2 cellular contexts compared by ENCODE assay signal in the genomic region with DNA sequence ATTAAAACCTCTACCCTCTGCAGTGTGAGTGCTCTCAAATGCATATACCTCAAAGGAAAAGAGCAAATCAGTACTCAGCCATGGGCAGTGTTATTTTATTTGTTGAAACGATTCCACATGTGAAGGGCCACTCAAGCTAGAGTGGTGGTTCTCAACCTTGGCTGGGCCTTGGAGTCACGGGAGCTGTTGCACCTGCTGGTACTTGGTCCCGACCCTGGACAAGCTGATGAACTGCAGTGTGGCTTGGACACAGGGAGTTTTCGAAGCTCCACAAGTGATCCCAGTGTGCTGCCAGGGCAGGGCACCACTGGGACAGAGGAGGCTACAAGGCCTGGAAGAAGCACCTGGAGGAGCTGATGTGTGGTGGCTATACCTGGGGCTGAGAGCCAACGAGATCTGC.
TF ChIP-seq lines count a peak whose summit lies in the region.

No MANE protein-coding gene starts in this region.

TF ChIP-seq in liver, 16 proteins besides CTCF, POLR2A, EP300 and RAD21:
- TF ChIP-seq YY1 (IDR thresholded peaks at IDR 0.05) = no peak
- TF ChIP-seq, protein P1, sequence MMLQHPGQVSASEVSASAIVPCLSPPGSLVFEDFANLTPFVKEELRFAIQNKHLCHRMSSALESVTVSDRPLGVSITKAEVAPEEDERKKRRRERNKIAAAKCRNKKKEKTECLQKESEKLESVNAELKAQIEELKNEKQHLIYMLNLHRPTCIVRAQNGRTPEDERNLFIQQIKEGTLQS (IDR thresholded peaks at IDR 0.05) = no peak
- TF ChIP-seq EGR1 (IDR thresholded peaks at IDR 0.05; ENCODE audit: low read depth in 2 of 2) = no peak
- no peak for TF ChIP-seq GABPA (IDR thresholded peaks at IDR 0.05 in 1 of 2, conservative IDR thresholded peaks at IDR 0.05 in 1 of 2)
- TF ChIP-seq, protein P2, sequence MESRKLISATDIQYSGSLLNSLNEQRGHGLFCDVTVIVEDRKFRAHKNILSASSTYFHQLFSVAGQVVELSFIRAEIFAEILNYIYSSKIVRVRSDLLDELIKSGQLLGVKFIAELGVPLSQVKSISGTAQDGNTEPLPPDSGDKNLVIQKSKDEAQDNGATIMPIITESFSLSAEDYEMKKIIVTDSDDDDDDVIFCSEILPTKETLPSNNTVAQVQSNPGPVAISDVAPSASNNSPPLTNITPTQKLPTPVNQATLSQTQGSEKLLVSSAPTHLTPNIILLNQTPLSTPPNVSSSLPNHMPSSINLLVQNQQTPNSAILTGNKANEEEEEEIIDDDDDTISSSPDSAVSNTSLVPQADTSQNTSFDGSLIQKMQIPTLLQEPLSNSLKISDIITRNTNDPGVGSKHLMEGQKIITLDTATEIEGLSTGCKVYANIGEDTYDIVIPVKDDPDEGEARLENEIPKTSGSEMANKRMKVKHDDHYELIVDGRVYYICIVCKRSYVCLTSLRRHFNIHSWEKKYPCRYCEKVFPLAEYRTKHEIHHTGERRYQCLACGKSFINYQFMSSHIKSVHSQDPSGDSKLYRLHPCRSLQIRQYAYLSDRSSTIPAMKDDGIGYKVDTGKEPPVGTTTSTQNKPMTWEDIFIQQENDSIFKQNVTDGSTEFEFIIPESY (IDR thresholded peaks at IDR 0.05) = no peak
- TF ChIP-seq TAF1 (conservative IDR thresholded peaks at IDR 0.05) = no peak
- no peak for TF ChIP-seq FOXA2 (IDR thresholded peaks at IDR 0.05)
- no peak for TF ChIP-seq RXRA (IDR thresholded peaks at IDR 0.05)
- TF ChIP-seq FOXA1 (IDR thresholded peaks at IDR 0.05) = no peak
- no peak for TF ChIP-seq HNF4G (IDR thresholded peaks at IDR 0.05)
- TF ChIP-seq NR2F2 (IDR thresholded peaks at IDR 0.05) = no peak
- TF ChIP-seq, protein P3, sequence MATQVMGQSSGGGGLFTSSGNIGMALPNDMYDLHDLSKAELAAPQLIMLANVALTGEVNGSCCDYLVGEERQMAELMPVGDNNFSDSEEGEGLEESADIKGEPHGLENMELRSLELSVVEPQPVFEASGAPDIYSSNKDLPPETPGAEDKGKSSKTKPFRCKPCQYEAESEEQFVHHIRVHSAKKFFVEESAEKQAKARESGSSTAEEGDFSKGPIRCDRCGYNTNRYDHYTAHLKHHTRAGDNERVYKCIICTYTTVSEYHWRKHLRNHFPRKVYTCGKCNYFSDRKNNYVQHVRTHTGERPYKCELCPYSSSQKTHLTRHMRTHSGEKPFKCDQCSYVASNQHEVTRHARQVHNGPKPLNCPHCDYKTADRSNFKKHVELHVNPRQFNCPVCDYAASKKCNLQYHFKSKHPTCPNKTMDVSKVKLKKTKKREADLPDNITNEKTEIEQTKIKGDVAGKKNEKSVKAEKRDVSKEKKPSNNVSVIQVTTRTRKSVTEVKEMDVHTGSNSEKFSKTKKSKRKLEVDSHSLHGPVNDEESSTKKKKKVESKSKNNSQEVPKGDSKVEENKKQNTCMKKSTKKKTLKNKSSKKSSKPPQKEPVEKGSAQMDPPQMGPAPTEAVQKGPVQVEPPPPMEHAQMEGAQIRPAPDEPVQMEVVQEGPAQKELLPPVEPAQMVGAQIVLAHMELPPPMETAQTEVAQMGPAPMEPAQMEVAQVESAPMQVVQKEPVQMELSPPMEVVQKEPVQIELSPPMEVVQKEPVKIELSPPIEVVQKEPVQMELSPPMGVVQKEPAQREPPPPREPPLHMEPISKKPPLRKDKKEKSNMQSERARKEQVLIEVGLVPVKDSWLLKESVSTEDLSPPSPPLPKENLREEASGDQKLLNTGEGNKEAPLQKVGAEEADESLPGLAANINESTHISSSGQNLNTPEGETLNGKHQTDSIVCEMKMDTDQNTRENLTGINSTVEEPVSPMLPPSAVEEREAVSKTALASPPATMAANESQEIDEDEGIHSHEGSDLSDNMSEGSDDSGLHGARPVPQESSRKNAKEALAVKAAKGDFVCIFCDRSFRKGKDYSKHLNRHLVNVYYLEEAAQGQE (IDR thresholded peaks at IDR 0.05) = no peak
- TF ChIP-seq JUND (IDR thresholded peaks at IDR 0.05) = no peak

TF ChIP-seq in HepG2, 621 proteins besides CTCF, POLR2A, EP300 and RAD21:
- no peak for TF ChIP-seq ATF6 (CRISPR knock-in tag; conservative IDR thresholded peaks at IDR 0.05)
- no peak for TF ChIP-seq NONO (IDR thresholded peaks at IDR 0.05)
- TF ChIP-seq NONO (CRISPR knock-in tag; conservative IDR thresholded peaks at IDR 0.05) = no peak
- TF ChIP-seq FOXK1 (CRISPR knock-in tag; IDR thresholded peaks at IDR 0.05; ENCODE audit: borderline replicate concordance, low read depth) = no peak
